ENCODE assay signal across 1 cellular context in genomic region chr2:85542777-85543176, GRCh38.
TF ChIP-seq lines count a peak whose summit lies in the region.

No MANE protein-coding gene starts in this region.

TF ChIP-seq in A549, 52 proteins besides CTCF, POLR2A, EP300 and RAD21 (continued from another document):
- TF ChIP-seq NFE2L2 (conservative IDR thresholded peaks at IDR 0.05; ENCODE audit: low read length) (no peak), TFCP2L1 (CRISPR knock-in tag; IDR thresholded peaks at IDR 0.05) (peak; percentile 83), USF2 (IDR thresholded peaks at IDR 0.05) (no peak)
